ENCODE assay signal across 1 cellular context in genomic region chr15:52503788-52504496, GRCh38.
TF ChIP-seq lines count a peak whose summit lies in the region.

No MANE protein-coding gene starts in this region.

TF ChIP-seq in WTC11, 78 proteins besides CTCF, POLR2A, EP300 and RAD21 (continued from another document):
- TF ChIP-seq FOXP1 (CRISPR knock-in tag; IDR thresholded peaks at IDR 0.05; ENCODE audit: borderline replicate concordance) (no peak), SP1 (CRISPR knock-in tag; conservative IDR thresholded peaks at IDR 0.05) (no peak), TP53 (CRISPR knock-in tag; IDR thresholded peaks at IDR 0.05) (no peak), FOXJ3 (CRISPR knock-in tag; IDR thresholded peaks at IDR 0.05; ENCODE audit: borderline replicate concordance) (no peak), ETV6 (CRISPR knock-in tag; IDR thresholded peaks at IDR 0.05) (no peak), GABPB1 (CRISPR knock-in tag; IDR thresholded peaks at IDR 0.05) (no peak), CREM (CRISPR knock-in tag; IDR thresholded peaks at IDR 0.05) (no peak), ZNF121 (CRISPR knock-in tag; IDR thresholded peaks at IDR 0.05) (no peak)
